ENCODE assay signal across 10 cellular contexts in genomic region chr10:71222541-71223364, GRCh38. TPM values are rescaled to one million over a fixed set of nuclear protein-coding genes. Genes with fewer than 3 reads are reported as not detected.
DNase-seq lines count a peak whose midpoint lies in the region; ATAC-seq and TF ChIP-seq lines count a peak whose summit lies in the region.
"Had no signal": no experiment of that assay in that cellular context is flagged by ENCODE, and none has a peak within 500 bp of the region (broad histone marks: within the 10 kb centered on the region; RNA-seq: fewer than 3 reads in every experiment).

No MANE protein-coding gene starts in this region.

- H3K9me3 ChIP-seq in DOHH2 (ENCODE audit: control insufficient read depth, insufficient read depth, low read length) = no peaks in the 10 kb centered on the region
- no peaks in the 10 kb centered on the region for H3K9me3 ChIP-seq in osteoblast (ENCODE audit: low read depth, low read length)

- H4K20me1 ChIP-seq in DOHH2 (ENCODE audit: control insufficient read depth, insufficient read depth, low read depth, low read length) (peaks cover 2% of the 10 kb centered on the region; the same call in 1 of the 2 replicates), osteoblast (ENCODE audit: insufficient read depth, low read length) (peaks cover 45% of the 10 kb centered on the region)

- H3K4me2 ChIP-seq in DOHH2 (ENCODE audit: low read length) = no peak overlapping the region
- no peak overlapping the region for H3K4me2 ChIP-seq in osteoblast (ENCODE audit: insufficient read depth, low read length)

- H3K79me2 ChIP-seq in DOHH2 (ENCODE audit: control insufficient read depth, low read length) (no peaks in the 10 kb centered on the region), osteoblast (ENCODE audit: insufficient read depth, low read length) (peaks cover 46% of the 10 kb centered on the region)

- H3K27ac ChIP-seq in DOHH2 (ENCODE audit: low read depth, low read length) = no peak overlapping the region
- no peak overlapping the region for H3K27ac ChIP-seq in osteoblast (ENCODE audit: low read depth, low read length)

- H3F3A ChIP-seq in DOHH2 (ENCODE audit: control insufficient read depth, insufficient read depth) = no peaks in the 10 kb centered on the region

- H2AFZ ChIP-seq in osteoblast (ENCODE audit: low read length) = no peak overlapping the region

- H3K4me3 ChIP-seq in DOHH2 (ENCODE audit: low read length) (no peak overlapping the region), osteoblast (ENCODE audit: insufficient read depth, low read length) (no peak overlapping the region)

- peaks cover 13% of the 10 kb centered on the region for H3K27me3 ChIP-seq in DOHH2 (ENCODE audit: control insufficient read depth, low read length)
- H3K27me3 ChIP-seq in osteoblast (ENCODE audit: insufficient read depth, low read length) = no peaks in the 10 kb centered on the region

- DNase-seq in NAMALWA (ENCODE audit: low spot score) (peak; percentile 16), cerebellum (ENCODE audit: low spot score) (peak; percentile 29), osteoblast (ENCODE audit: insufficient read length, low spot score, missing footprints) (peak; percentile 91), SW480 (ENCODE audit: low spot score) (no peak)
- no peak for DNase-seq in activated CD4-positive, alpha-beta T cell treated with anti-CD3 and anti-CD28 coated beads for 1 hour
- no peak for DNase-seq in stimulated activated CD4-positive, alpha-beta T cell treated with anti-CD3 and anti-CD28 coated beads, Interleukin-4, amount 100 ng/mL, for 1 hour
- DNase-seq: activated T-cell treated with anti-CD3 and anti-CD28 coated beads, Interleukin-2, amount 50 U/mL, for 4 hours had no signal

- H3K4me1 ChIP-seq in DOHH2 (ENCODE audit: control insufficient read depth, low read length) (no peaks in the 10 kb centered on the region), osteoblast (ENCODE audit: insufficient read depth, low read length) (peaks cover 34% of the 10 kb centered on the region)

- peak; percentile 24 for TF ChIP-seq CTCF in DOHH2 (IDR thresholded peaks at IDR 0.05; ENCODE audit: low read depth, low read length, poor library complexity, severe bottlenecking)
- no peak for TF ChIP-seq CTCF in osteoblast (IDR thresholded peaks at IDR 0.05; ENCODE audit: extremely low read depth, low read depth, low read length)

- H3K36me3 ChIP-seq in DOHH2 (ENCODE audit: control insufficient read depth, low read length) = no peaks in the 10 kb centered on the region
- no peaks in the 10 kb centered on the region for H3K36me3 ChIP-seq in osteoblast (ENCODE audit: insufficient read depth, low read length)

- H3K9me2 ChIP-seq in DOHH2 (replicated peaks; ENCODE audit: control insufficient read depth, low read length) = no peaks in the 10 kb centered on the region

- no peak for ATAC-seq in GM21367 (IDR thresholded peaks at IDR 0.05; ENCODE audit: unreplicated experiment)
- ATAC-seq: activated T-cell treated with anti-CD3 and anti-CD28 coated beads, Interleukin-2, amount 50 U/mL, for 4 hours; natural killer cell treated with Interleukin-12 subunit alpha and Interleukin-12 subunit beta and Interleukin-15 and Interleukin-18, amount 100 ng/mL, for 72 hours had no signal

RNA-seq across cellular contexts. Expression of gene UNC5B, which starts 10.4 kb away (rescaled TPM):
- total RNA-seq in cerebellum (10.7 TPM), osteoblast (90.8 and 135 TPM in 2 replicates)

Comparison
In these comparisons a context has a peak if more than half of its experiments do, and no peak if none do; other contexts are left out.
1. DNase-seq: peak in NAMALWA (single experiment), cerebellum (single experiment) and osteoblast (single experiment); none in SW480 (single experiment), activated CD4-positive, alpha-beta T cell treated with anti-CD3 and anti-CD28 coated beads for 1 hour (single experiment) and stimulated activated CD4-positive, alpha-beta T cell treated with anti-CD3 and anti-CD28 coated beads, Interleukin-4, amount 100 ng/mL, for 1 hour (single experiment).